17 cellular contexts compared by ENCODE assay signal in the genomic region with DNA sequence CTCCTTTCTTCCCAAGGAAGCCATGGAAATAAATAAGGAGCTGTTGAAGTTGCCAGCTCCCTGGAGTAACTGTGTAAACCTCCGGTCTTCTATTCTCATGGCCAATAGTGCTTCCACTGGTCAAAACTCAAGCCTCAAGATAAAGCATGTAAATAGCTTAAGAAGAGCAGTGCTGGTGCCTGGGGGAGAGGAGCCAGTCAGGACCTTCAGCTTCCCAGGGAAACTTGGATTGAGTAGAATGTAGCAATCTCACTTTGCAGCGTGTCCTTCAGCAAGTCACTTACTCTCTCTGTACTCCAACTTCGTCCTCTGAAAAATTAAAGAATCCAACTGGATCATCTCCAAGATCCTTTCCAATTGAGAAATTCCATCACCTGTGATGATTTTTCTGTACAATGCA.
"Had no signal": no experiment of that assay in that cellular context is flagged by ENCODE, and none has a peak within 500 bp of the region (broad histone marks: within the 10 kb centered on the region; RNA-seq: fewer than 3 reads in every experiment).

No MANE protein-coding gene starts in this region.

- DNase-seq: activated CD4-positive, alpha-beta T cell treated with anti-CD3 and anti-CD28 coated beads for 36 hours; activated CD8-positive, alpha-beta memory T cell treated with anti-CD3 and anti-CD28 coated beads, Interleukin-2, amount 50 U/mL, for 4 hours; activated CD8-positive, alpha-beta T cell treated with anti-CD3 and anti-CD28 coated beads for 36 hours; activated naive CD4-positive, alpha-beta T cell; activated naive CD8-positive, alpha-beta T cell treated with anti-CD3 and anti-CD28 coated beads, Interleukin-2, amount 50 U/mL, for 24 hours; cortex of kidney; effector memory CD4-positive, alpha-beta T cell; kidney glomerular epithelial cell; natural killer cell; psoas muscle; stimulated activated CD4-positive, alpha-beta T cell treated with anti-CD3 and anti-CD28 coated beads, Interleukin-4, amount 100 ng/mL, for 4 hours; stimulated activated naive CD8-positive, alpha-beta T cell treated with anti-CD3 and anti-CD28 coated beads, Interleukin-15, amount 100 ng/mL, for 72 hours; T-helper 1 cell; WERI-Rb-1 had no signal

- ATAC-seq: activated CD4-positive, alpha-beta T cell treated with anti-CD3 and anti-CD28 coated beads for 36 hours; activated CD8-positive, alpha-beta T cell treated with anti-CD3 and anti-CD28 coated beads for 36 hours; activated naive CD8-positive, alpha-beta T cell treated with anti-CD3 and anti-CD28 coated beads, Interleukin-2, amount 50 U/mL, for 24 hours had no signal

- H3K4me3 ChIP-seq: mucosa of descending colon, psoas muscle, thoracic aorta had no signal

- H3K4me1 ChIP-seq: psoas muscle had no signal

- H3K9me3 ChIP-seq: mucosa of descending colon, psoas muscle, thoracic aorta had no signal

- H3K27ac Mint-ChIP-seq: activated CD4-positive, alpha-beta T cell treated with anti-CD3 and anti-CD28 coated beads for 36 hours; activated CD8-positive, alpha-beta T cell treated with anti-CD3 and anti-CD28 coated beads for 36 hours; activated naive CD8-positive, alpha-beta T cell treated with anti-CD3 and anti-CD28 coated beads, Interleukin-2, amount 50 U/mL, for 24 hours; natural killer cell had no signal

- H3K36me3 Mint-ChIP-seq: natural killer cell had no signal

- H3K4me1 Mint-ChIP-seq: activated CD4-positive, alpha-beta T cell treated with anti-CD3 and anti-CD28 coated beads for 36 hours; activated naive CD8-positive, alpha-beta T cell treated with anti-CD3 and anti-CD28 coated beads, Interleukin-2, amount 50 U/mL, for 24 hours; central memory CD8-positive, alpha-beta T cell; natural killer cell; stimulated activated naive CD8-positive, alpha-beta T cell treated with anti-CD3 and anti-CD28 coated beads, Interleukin-15, amount 100 ng/mL, for 72 hours had no signal

- H3K27me3 Mint-ChIP-seq: activated CD4-positive, alpha-beta T cell treated with anti-CD3 and anti-CD28 coated beads for 36 hours; activated naive CD8-positive, alpha-beta T cell treated with anti-CD3 and anti-CD28 coated beads, Interleukin-2, amount 50 U/mL, for 24 hours had no signal

- H3K27ac ChIP-seq: psoas muscle, thoracic aorta, WERI-Rb-1 had no signal

- H3K4me3 Mint-ChIP-seq: activated CD4-positive, alpha-beta T cell treated with anti-CD3 and anti-CD28 coated beads for 36 hours; activated CD8-positive, alpha-beta T cell treated with anti-CD3 and anti-CD28 coated beads for 36 hours; activated naive CD8-positive, alpha-beta T cell treated with anti-CD3 and anti-CD28 coated beads, Interleukin-2, amount 50 U/mL, for 24 hours; central memory CD8-positive, alpha-beta T cell; natural killer cell; stimulated activated naive CD8-positive, alpha-beta T cell treated with anti-CD3 and anti-CD28 coated beads, Interleukin-15, amount 100 ng/mL, for 72 hours had no signal

- H3K9me3 Mint-ChIP-seq: activated CD8-positive, alpha-beta T cell treated with anti-CD3 and anti-CD28 coated beads for 36 hours; activated naive CD8-positive, alpha-beta T cell treated with anti-CD3 and anti-CD28 coated beads, Interleukin-2, amount 50 U/mL, for 24 hours; central memory CD8-positive, alpha-beta T cell; natural killer cell; stimulated activated naive CD8-positive, alpha-beta T cell treated with anti-CD3 and anti-CD28 coated beads, Interleukin-15, amount 100 ng/mL, for 72 hours had no signal

- H3K36me3 ChIP-seq: thoracic aorta, WERI-Rb-1 had no signal
